In the genomic region with DNA sequence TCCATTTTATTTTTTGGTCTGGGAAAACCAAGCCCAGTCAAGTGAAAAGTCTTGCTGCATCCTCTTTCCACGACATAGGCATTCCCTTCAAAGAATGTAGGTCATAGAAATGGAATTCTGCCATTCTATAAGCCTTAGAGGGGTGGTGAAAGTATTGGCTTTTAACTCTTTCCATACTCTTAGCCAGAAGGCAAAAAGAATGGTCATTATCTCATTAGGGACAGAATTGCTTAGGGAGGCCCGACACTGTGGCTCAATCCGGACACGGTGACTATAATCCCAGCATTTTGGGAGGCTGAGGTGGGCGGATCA, we compare ENCODE assay signal across 10 cellular contexts. TPM values are rescaled to one million over a fixed set of nuclear protein-coding genes. Genes with fewer than 3 reads are reported as not detected.
DNase-seq lines count a peak whose midpoint lies in the region; ATAC-seq and TF ChIP-seq lines count a peak whose summit lies in the region.
"Had no signal": no experiment of that assay in that cellular context is flagged by ENCODE, and none has a peak within 500 bp of the region (broad histone marks: within the 10 kb centered on the region; RNA-seq: fewer than 3 reads in every experiment).

No MANE protein-coding gene starts in this region.

- H3K4me3 Mint-ChIP-seq in dendritic cell treated with granulocyte-macrophage colony-stimulating factor and Interleukin-4, amounts not matched to agents 40 ng/mL and 50 ng/mL, for 4 days, result no peak overlapping the region
- peak overlapping the region; percentile 83 for H3K4me3 Mint-ChIP-seq in neural progenitor cell

- H3K36me3 ChIP-seq in BLaER1 (no peaks in the 10 kb centered on the region), MG63 (no peaks in the 10 kb centered on the region), neural progenitor cell (no peaks in the 10 kb centered on the region)

- H3F3A ChIP-seq in neural progenitor cell (ENCODE audit: low read depth), result peaks cover 63% of the 10 kb centered on the region

- no peak for TF ChIP-seq CTCF in neural progenitor cell (IDR thresholded peaks at IDR 0.05)

- no peak for ATAC-seq in HG02610 (IDR thresholded peaks at IDR 0.05; ENCODE audit: unreplicated experiment)

- intact Hi-C loops in dendritic cell treated with granulocyte-macrophage colony-stimulating factor and Interleukin-4, amounts not matched to agents 40 ng/mL and 50 ng/mL, for 4 days (cut with micrococcal nuclease), result loop anchor here (1.0 kb wide), 1 partner anchor 54 kb away; no protein-coding TSS in a partner anchor

- peaks cover 6% of the 10 kb centered on the region for H3K27me3 Mint-ChIP-seq in dendritic cell treated with granulocyte-macrophage colony-stimulating factor and Interleukin-4, amounts not matched to agents 40 ng/mL and 50 ng/mL, for 4 days
- no peaks in the 10 kb centered on the region for H3K27me3 Mint-ChIP-seq in neural progenitor cell (ENCODE audit: insufficient read depth, low read depth)

- no peaks in the 10 kb centered on the region for H4K20me1 ChIP-seq in BLaER1
- no peaks in the 10 kb centered on the region for H4K20me1 ChIP-seq in neural progenitor cell (ENCODE audit: low read depth)

- H3K9me3 Mint-ChIP-seq in dendritic cell treated with granulocyte-macrophage colony-stimulating factor and Interleukin-4, amounts not matched to agents 40 ng/mL and 50 ng/mL, for 4 days, result no peaks in the 10 kb centered on the region
- no peaks in the 10 kb centered on the region for H3K9me3 Mint-ChIP-seq in neural progenitor cell

- no peaks in the 10 kb centered on the region for H3K36me3 Mint-ChIP-seq in dendritic cell treated with granulocyte-macrophage colony-stimulating factor and Interleukin-4, amounts not matched to agents 40 ng/mL and 50 ng/mL, for 4 days (ENCODE audit: low read depth)
- H3K36me3 Mint-ChIP-seq in neural progenitor cell, result no peaks in the 10 kb centered on the region

- no peaks in the 10 kb centered on the region for H3K79me2 ChIP-seq in neural progenitor cell (ENCODE audit: low read depth)

- no peaks in the 10 kb centered on the region for H3K9me3 ChIP-seq in BLaER1
- H3K9me3 ChIP-seq in MG63, result no peaks in the 10 kb centered on the region
- no peaks in the 10 kb centered on the region for H3K9me3 ChIP-seq in neural progenitor cell (ENCODE audit: low read depth)

- H3K27me3 ChIP-seq in BLaER1 (no peaks in the 10 kb centered on the region), MG63 (no peaks in the 10 kb centered on the region), neural progenitor cell (no peaks in the 10 kb centered on the region)

- H3K27ac Mint-ChIP-seq in dendritic cell treated with granulocyte-macrophage colony-stimulating factor and Interleukin-4, amounts not matched to agents 40 ng/mL and 50 ng/mL, for 4 days, result peak overlapping the region; percentile 97
- H3K27ac Mint-ChIP-seq in neural progenitor cell, result peak overlapping the region; percentile 54

- H3K9ac ChIP-seq in BLaER1, result peak overlapping the region; percentile 79
- H3K9ac ChIP-seq in neural progenitor cell, result no peak overlapping the region

- peaks cover 59% of the 10 kb centered on the region for H3K4me1 Mint-ChIP-seq in dendritic cell treated with granulocyte-macrophage colony-stimulating factor and Interleukin-4, amounts not matched to agents 40 ng/mL and 50 ng/mL, for 4 days (ENCODE audit: low read depth)
- H3K4me1 Mint-ChIP-seq in neural progenitor cell, result peaks cover 54% of the 10 kb centered on the region

- H3K4me2 ChIP-seq in BLaER1 (peak overlapping the region; percentile 94), neural progenitor cell (peak overlapping the region; percentile 64)

- H3K27ac ChIP-seq in BLaER1, result peak overlapping the region; percentile 87
- H3K27ac ChIP-seq in neural progenitor cell, result peak overlapping the region; percentile 88

- peaks cover 60% of the 10 kb centered on the region for H3K4me1 ChIP-seq in BLaER1
- peaks cover 50% of the 10 kb centered on the region for H3K4me1 ChIP-seq in neural progenitor cell

- H3K4me3 ChIP-seq in BLaER1, result peak overlapping the region; percentile 65
- H3K4me3 ChIP-seq in MG63, result peak overlapping the region; percentile 22
- peak overlapping the region; percentile 22 for H3K4me3 ChIP-seq in neural progenitor cell

- DNase-seq in MG63, result no peak
- DNase-seq in neural progenitor cell (ENCODE audit: low spot score), result no peak
- no peak for DNase-seq in NOMO-1 treated with dmso at 0.1 percent for 144 hours (lab: John Stamatoyannopoulos, UW; ENCODE audit: unreplicated experiment)
- DNase-seq in NCI-H1105 (lab: John Stamatoyannopoulos, UW), result no peak
- no peak for DNase-seq in stimulated activated naive CD4-positive, alpha-beta T cell treated with Interleukin-2 at 50 U/mL for 16 hours (lab: John Stamatoyannopoulos, UW)
- DNase-seq: central memory CD4-positive, alpha-beta T cell; NCI-H2107 had no signal

- no peak overlapping the region for H2AFZ ChIP-seq in neural progenitor cell (replicated peaks)

RNA-seq across cellular contexts. Expression of gene MSL1, which starts 7.9 kb away (rescaled TPM):
- total RNA-seq in MG63 (2014; rRNA removed; shearing (Covaris generic); ENCODE audit: low replicate concordance), result 44.9 and 53.4 TPM in 2 replicates
- 144 and 190 TPM in 2 replicates for total RNA-seq in neural progenitor cell (ENCODE audit: low replicate concordance)

RNA-seq across cellular contexts. Expression of gene NR1D1, which starts 13.5 kb away (rescaled TPM):
- total RNA-seq in MG63 (2014; rRNA removed; shearing (Covaris generic); ENCODE audit: low replicate concordance), result 0.07 and 1.3 TPM in 2 replicates
- 0.24 and 0.87 TPM in 2 replicates for total RNA-seq in neural progenitor cell (ENCODE audit: low replicate concordance)

RNA-seq across cellular contexts. Expression of gene CASC3, which starts 26.4 kb away (rescaled TPM):
- total RNA-seq in MG63 (2014; rRNA removed; shearing (Covaris generic); ENCODE audit: low replicate concordance), result 50.2 and 63.6 TPM in 2 replicates
- 64.0 and 68.9 TPM in 2 replicates for total RNA-seq in neural progenitor cell (ENCODE audit: low replicate concordance)

RNA-seq across cellular contexts. Expression of gene THRA, which starts 51.2 kb away (rescaled TPM):
- 11.5 and 18.1 TPM in 2 replicates for total RNA-seq in MG63 (2014; rRNA removed; shearing (Covaris generic); ENCODE audit: low replicate concordance)
- 14.5 and 20.8 TPM in 2 replicates for total RNA-seq in neural progenitor cell (ENCODE audit: low replicate concordance)

RNA-seq across cellular contexts. Expression of gene MED24, which starts 59.7 kb away (rescaled TPM):
- total RNA-seq in MG63 (2014; rRNA removed; shearing (Covaris generic); ENCODE audit: low replicate concordance), result 83.1 and 96.3 TPM in 2 replicates
- total RNA-seq in neural progenitor cell (ENCODE audit: low replicate concordance), result 64.3 and 109 TPM in 2 replicates
